Comparison of ENCODE assay signal across 15 cellular contexts in the genomic region with DNA sequence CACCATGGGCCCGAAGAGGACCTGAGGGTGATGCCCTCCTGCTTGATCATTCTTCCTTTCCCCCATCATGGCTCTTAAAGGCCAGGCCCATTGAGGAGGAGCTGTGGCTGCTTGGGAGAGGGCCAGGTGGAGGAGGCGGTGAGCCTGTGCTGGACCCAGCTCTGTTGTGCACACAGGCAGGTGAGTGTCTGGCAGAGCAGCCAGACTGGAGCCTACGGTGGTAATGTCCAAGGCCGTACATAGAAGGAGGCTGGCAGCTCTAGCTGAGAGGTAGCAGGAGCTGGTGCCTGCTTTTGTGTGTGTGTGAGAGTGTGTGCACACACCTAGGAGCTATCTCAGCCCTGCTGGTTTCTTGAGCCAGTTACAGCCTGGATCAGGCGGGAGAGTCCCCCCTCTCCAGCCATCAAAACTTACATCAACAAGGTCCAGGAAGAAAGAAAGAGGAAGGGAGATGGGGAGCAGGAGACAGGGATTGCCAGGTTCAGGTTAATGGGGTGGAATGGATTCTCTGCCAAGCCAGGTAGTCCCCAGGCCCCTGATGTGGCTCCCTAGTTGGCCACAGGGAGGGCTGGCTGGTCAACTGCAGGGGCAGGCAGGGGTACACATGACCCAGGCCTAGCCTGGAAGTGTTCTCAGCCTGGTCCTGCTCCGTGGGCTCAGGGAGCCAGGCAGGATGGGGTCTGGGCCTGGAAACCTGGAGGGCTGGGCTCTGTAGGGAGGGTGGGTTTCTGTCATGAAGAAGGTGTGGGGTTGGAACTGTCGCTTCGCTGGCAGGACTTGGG.
DNase-seq lines count a peak whose midpoint lies in the region; ATAC-seq and TF ChIP-seq lines count a peak whose summit lies in the region.
"Had no signal": no experiment of that assay in that cellular context is flagged by ENCODE, and none has a peak within 500 bp of the region (broad histone marks: within the 10 kb centered on the region; RNA-seq: fewer than 3 reads in every experiment).

No MANE protein-coding gene starts in this region.

- TF ChIP-seq CTCF in endodermal cell (conservative IDR thresholded peaks at IDR 0.05) = no peak

- no peak overlapping the region for H3K4me2 ChIP-seq in Karpas-422 (ENCODE audit: low read depth, low read length, poor library complexity, severe bottlenecking)

- H3K4me3 ChIP-seq in Karpas-422 (ENCODE audit: low read length) = no peak overlapping the region
- H3K4me3 ChIP-seq in endodermal cell (ENCODE audit: low read length) = no peak overlapping the region
- H3K4me3 ChIP-seq: cardiac muscle cell, ovary had no signal

- H3K79me2 ChIP-seq in Karpas-422 (ENCODE audit: low read length) = no peaks in the 10 kb centered on the region

- peak overlapping the region; percentile 55 for H3K27ac Mint-ChIP-seq in endodermal cell
- H3K27ac Mint-ChIP-seq in stimulated activated effector memory CD8-positive, alpha-beta T cell treated with anti-CD3 and anti-CD28 coated beads, Interleukin-12 subunit alpha, Interleukin-12 subunit beta, amount 100 ng/mL, for 72 hours = peak overlapping the region; percentile 87
- H3K27ac Mint-ChIP-seq in activated T-cell treated with anti-CD3 and anti-CD28 coated beads, Interleukin-2, amount 50 U/mL, for 24 hours = no peak overlapping the region
- H3K27ac Mint-ChIP-seq: activated CD4-positive, alpha-beta T cell treated with anti-CD3 and anti-CD28 coated beads, Interleukin-2, amount 10 ng/mL, durations not matched to agents 24 days and 14 days; activated naive CD8-positive, alpha-beta T cell treated with anti-CD3 and anti-CD28 coated beads for 36 hours; stimulated activated naive CD8-positive, alpha-beta T cell treated with anti-CD3 and anti-CD28 coated beads, Interleukin-15, Interleukin-2, amounts not matched to agents 100 ng/mL and 50 ng/mL, for 24 hours had no signal

- no peak overlapping the region for H2AFZ ChIP-seq in Karpas-422 (ENCODE audit: low read length)

- no peak overlapping the region for H3K4me3 Mint-ChIP-seq in endodermal cell
- no peak overlapping the region for H3K4me3 Mint-ChIP-seq in stimulated activated effector memory CD8-positive, alpha-beta T cell treated with anti-CD3 and anti-CD28 coated beads, Interleukin-12 subunit alpha, Interleukin-12 subunit beta, amount 100 ng/mL, for 72 hours
- no peak overlapping the region for H3K4me3 Mint-ChIP-seq in activated T-cell treated with anti-CD3 and anti-CD28 coated beads, Interleukin-2, amount 50 U/mL, for 24 hours
- H3K4me3 Mint-ChIP-seq: activated CD4-positive, alpha-beta T cell treated with anti-CD3 and anti-CD28 coated beads, Interleukin-2, amount 10 ng/mL, durations not matched to agents 24 days and 14 days; activated naive CD8-positive, alpha-beta T cell treated with anti-CD3 and anti-CD28 coated beads for 36 hours; activated T-cell treated with anti-CD3 and anti-CD28 coated beads, Interleukin-2, amount 50 U/mL, for 4 hours; IgD-negative memory B cell; stimulated activated naive CD8-positive, alpha-beta T cell treated with anti-CD3 and anti-CD28 coated beads, Interleukin-15, Interleukin-2, amounts not matched to agents 100 ng/mL and 50 ng/mL, for 24 hours had no signal

- peaks cover 13% of the 10 kb centered on the region for H3K4me1 Mint-ChIP-seq in endodermal cell
- peaks cover 64% of the 10 kb centered on the region for H3K4me1 Mint-ChIP-seq in stimulated activated effector memory CD8-positive, alpha-beta T cell treated with anti-CD3 and anti-CD28 coated beads, Interleukin-12 subunit alpha, Interleukin-12 subunit beta, amount 100 ng/mL, for 72 hours
- peaks cover 16% of the 10 kb centered on the region for H3K4me1 Mint-ChIP-seq in activated T-cell treated with anti-CD3 and anti-CD28 coated beads, Interleukin-2, amount 50 U/mL, for 24 hours (ENCODE audit: low read depth)
- H3K4me1 Mint-ChIP-seq: activated CD4-positive, alpha-beta T cell treated with anti-CD3 and anti-CD28 coated beads, Interleukin-2, amount 10 ng/mL, durations not matched to agents 24 days and 14 days; activated naive CD8-positive, alpha-beta T cell treated with anti-CD3 and anti-CD28 coated beads for 36 hours had no signal

- DNase-seq in Karpas-422 (peak; percentile 21), NCI-H510A (lab: John Stamatoyannopoulos, UW) (peak; percentile 46), endodermal cell (peak; percentile 55), SW480 (ENCODE audit: low spot score) (no peak)
- no peak for DNase-seq in stimulated activated effector memory CD8-positive, alpha-beta T cell treated with anti-CD3 and anti-CD28 coated beads, Interleukin-12 subunit alpha, Interleukin-12 subunit beta, amount 100 ng/mL, for 72 hours (ENCODE audit: low spot score in 2 of 2)
- no peak for DNase-seq in activated T-cell treated with anti-CD3 and anti-CD28 coated beads, Interleukin-2, amount 50 U/mL, for 24 hours
- DNase-seq: activated CD4-positive, alpha-beta T cell treated with anti-CD3 and anti-CD28 coated beads, Interleukin-2, amount 10 ng/mL, durations not matched to agents 24 days and 14 days; activated naive CD8-positive, alpha-beta T cell treated with anti-CD3 and anti-CD28 coated beads for 36 hours; activated T-cell treated with anti-CD3 and anti-CD28 coated beads, Interleukin-2, amount 50 U/mL, for 4 hours; ovary had no signal

- peaks cover 10% of the 10 kb centered on the region for H3K9me3 Mint-ChIP-seq in endodermal cell
- H3K9me3 Mint-ChIP-seq in stimulated activated effector memory CD8-positive, alpha-beta T cell treated with anti-CD3 and anti-CD28 coated beads, Interleukin-12 subunit alpha, Interleukin-12 subunit beta, amount 100 ng/mL, for 72 hours = peaks cover 5% of the 10 kb centered on the region
- peaks cover 10% of the 10 kb centered on the region for H3K9me3 Mint-ChIP-seq in activated T-cell treated with anti-CD3 and anti-CD28 coated beads, Interleukin-2, amount 50 U/mL, for 24 hours
- H3K9me3 Mint-ChIP-seq: activated CD4-positive, alpha-beta T cell treated with anti-CD3 and anti-CD28 coated beads, Interleukin-2, amount 10 ng/mL, durations not matched to agents 24 days and 14 days; stimulated activated naive CD8-positive, alpha-beta T cell treated with anti-CD3 and anti-CD28 coated beads, Interleukin-15, Interleukin-2, amounts not matched to agents 100 ng/mL and 50 ng/mL, for 24 hours had no signal

- no peaks in the 10 kb centered on the region for H4K20me1 ChIP-seq in Karpas-422 (ENCODE audit: insufficient read depth, low read depth, low read length)

- no peak for ATAC-seq in stimulated activated effector memory CD8-positive, alpha-beta T cell treated with anti-CD3 and anti-CD28 coated beads, Interleukin-12 subunit alpha, Interleukin-12 subunit beta, amount 100 ng/mL, for 72 hours
- no peak for ATAC-seq in GM18868 (IDR thresholded peaks at IDR 0.05; ENCODE audit: unreplicated experiment)
- ATAC-seq: activated T-cell treated with anti-CD3 and anti-CD28 coated beads, Interleukin-2, amount 50 U/mL, for 4 hours had no signal

- H3K4me1 ChIP-seq in Karpas-422 (ENCODE audit: low read length) (no peaks in the 10 kb centered on the region), endodermal cell (ENCODE audit: control insufficient read depth, insufficient read depth, low read length) (no peaks in the 10 kb centered on the region)

- H3K27me3 ChIP-seq in Karpas-422 (ENCODE audit: low read length) (no peaks in the 10 kb centered on the region), endodermal cell (ENCODE audit: control insufficient read depth, insufficient read depth, low read length, poor library complexity, severe bottlenecking) (no peaks in the 10 kb centered on the region)
- H3K27me3 ChIP-seq: cardiac muscle cell, ovary had no signal

- H3K9me2 ChIP-seq in Karpas-422 (replicated peaks; ENCODE audit: insufficient read depth, low read length) = no peaks in the 10 kb centered on the region

- no peaks in the 10 kb centered on the region for H3K36me3 ChIP-seq in Karpas-422 (ENCODE audit: insufficient read depth, low read length)
- peaks cover 4% of the 10 kb centered on the region for H3K36me3 ChIP-seq in endodermal cell (ENCODE audit: control insufficient read depth, insufficient read depth, low read length)
- H3K36me3 ChIP-seq: cardiac muscle cell, ovary had no signal

- H3K27ac ChIP-seq in Karpas-422 (ENCODE audit: low read length) (no peak overlapping the region), endodermal cell (ENCODE audit: low read depth, low read length) (no peak overlapping the region)
- H3K27ac ChIP-seq: C4-2B, cardiac muscle cell, ovary had no signal

- WGBS in endodermal cell (ENCODE audit: insufficient coverage in 1 of 2, insufficient read length in 1 of 2), 2 experiments = 93 to 96% methylated on average over 4 to 7 of the region's 8 CpGs

- H3K9me3 ChIP-seq in Karpas-422 (ENCODE audit: low read length) = no peaks in the 10 kb centered on the region
- peaks cover 5% of the 10 kb centered on the region for H3K9me3 ChIP-seq in endodermal cell (ENCODE audit: control insufficient read depth, low read length)
- H3K9me3 ChIP-seq: ovary had no signal

- H3K9ac ChIP-seq in Karpas-422 (ENCODE audit: low read length) = no peak overlapping the region
- H3K9ac ChIP-seq in endodermal cell (ENCODE audit: extremely low read depth, low read length, poor library complexity, severe bottlenecking) = no peak overlapping the region

- no peaks in the 10 kb centered on the region for H3K27me3 Mint-ChIP-seq in endodermal cell (ENCODE audit: insufficient read depth)
- no peaks in the 10 kb centered on the region for H3K27me3 Mint-ChIP-seq in activated T-cell treated with anti-CD3 and anti-CD28 coated beads, Interleukin-2, amount 50 U/mL, for 24 hours
- H3K27me3 Mint-ChIP-seq: activated CD4-positive, alpha-beta T cell treated with anti-CD3 and anti-CD28 coated beads, Interleukin-2, amount 10 ng/mL, durations not matched to agents 24 days and 14 days; activated naive CD8-positive, alpha-beta T cell treated with anti-CD3 and anti-CD28 coated beads for 36 hours; stimulated activated naive CD8-positive, alpha-beta T cell treated with anti-CD3 and anti-CD28 coated beads, Interleukin-15, Interleukin-2, amounts not matched to agents 100 ng/mL and 50 ng/mL, for 24 hours had no signal

- peaks cover 41% of the 10 kb centered on the region for H3K36me3 Mint-ChIP-seq in endodermal cell (ENCODE audit: low read depth)
- H3K36me3 Mint-ChIP-seq in stimulated activated effector memory CD8-positive, alpha-beta T cell treated with anti-CD3 and anti-CD28 coated beads, Interleukin-12 subunit alpha, Interleukin-12 subunit beta, amount 100 ng/mL, for 72 hours = peaks cover 6% of the 10 kb centered on the region
- peaks cover 21% of the 10 kb centered on the region for H3K36me3 Mint-ChIP-seq in activated T-cell treated with anti-CD3 and anti-CD28 coated beads, Interleukin-2, amount 50 U/mL, for 24 hours (ENCODE audit: low read depth)

Comparison
In these comparisons a context has a peak if more than half of its experiments do, and no peak if none do; other contexts are left out.
1. DNase-seq: peak in Karpas-422 (single experiment), NCI-H510A (single experiment) and endodermal cell (single experiment); none in stimulated activated effector memory CD8-positive, alpha-beta T cell treated with anti-CD3 and anti-CD28 coated beads, Interleukin-12 subunit alpha, Interleukin-12 subunit beta, amount 100 ng/mL, for 72 hours (0 of 2), SW480 (single experiment) and activated T-cell treated with anti-CD3 and anti-CD28 coated beads, Interleukin-2, amount 50 U/mL, for 24 hours (single experiment).